8 cellular contexts compared by ENCODE assay signal in genomic region chr3:14791343-14791945, GRCh38. TPM values are rescaled to one million over a fixed set of nuclear protein-coding genes. Genes with fewer than 3 reads are reported as not detected.
A peak's percentile ranks its signal among the peaks of the same experiment; 100 is the strongest.
DNase-seq lines count a peak whose midpoint lies in the region; ATAC-seq and TF ChIP-seq lines count a peak whose summit lies in the region.

No MANE protein-coding gene starts in this region.

- no peaks in the 10 kb centered on the region for H3K9me3 Mint-ChIP-seq in MCF 10A (ENCODE audit: unreplicated experiment)

- peaks cover 4% of the 10 kb centered on the region for H3K4me1 Mint-ChIP-seq in MCF 10A (ENCODE audit: insufficient read depth, unreplicated experiment)

- peak; percentile 92 for ATAC-seq in left colon
- ATAC-seq in GM18868 (IDR thresholded peaks at IDR 0.05; ENCODE audit: unreplicated experiment): no peak

- DNase-seq in DMS53 (lab: John Stamatoyannopoulos, UW) (peak; percentile 59), T-helper 1 cell (peak; percentile 21 to 50 (median 28)), MCF 10A (ENCODE audit: unreplicated experiment) (peak; percentile 60), left colon (peak; percentile 53 to 78), Ammon's horn (ENCODE audit: low spot score) (no peak)
- DNase-seq in Jurkat, Clone E6-1 (ENCODE audit: low read depth, low spot score): peak; percentile 39
- peak; percentile 39 to 44 for DNase-seq in stimulated activated CD8-positive, alpha-beta memory T cell treated with anti-CD3 and anti-CD28 coated beads, Interleukin-2, amount 100 ng/mL, for 48 hours (ENCODE audit: low read depth in 2 of 2)

- H3K27me3 Mint-ChIP-seq in MCF 10A (ENCODE audit: insufficient read depth, unreplicated experiment): peaks cover 71% of the 10 kb centered on the region

- intact Hi-C loops in MCF 10A (cut with micrococcal nuclease): loop anchor here (1.0 kb wide), 1 partner anchor 130 kb away; no protein-coding TSS in a partner anchor
- intact Hi-C loops in left colon (cut with DNase I, micrococcal nuclease): loop anchor here in 1 of 2 donors (10.0 kb wide), 1 partner anchor 123 kb away; no protein-coding TSS in a partner anchor

- no peak overlapping the region for H3K4me3 ChIP-seq in Jurkat, Clone E6-1 (ENCODE audit: low read length)

- CTCF ChIA-PET in MCF 10A (lab: Yijun Ruan, JAX): interaction anchor here (0.5 to 1.6 kb wide), 9 partner anchors 9 to 421 kb away, joined by 3 to 6 read pairs (median 3); no protein-coding TSS in a partner anchor

- TF ChIP-seq CTCF in MCF 10A (IDR thresholded peaks at IDR 0.05; ENCODE audit: unreplicated experiment): peak; percentile 55

- POLR2A ChIA-PET in MCF 10A (lab: Yijun Ruan, JAX): no interaction called here

- H3K27ac Mint-ChIP-seq in MCF 10A (ENCODE audit: low read depth, unreplicated experiment): no peak overlapping the region

- BruUV-seq in MCF 10A (replicated peaks; lab: Mats Ljungman, UMichigan): no TSS peak

- H3K4me3 Mint-ChIP-seq in MCF 10A (ENCODE audit: unreplicated experiment): no peak overlapping the region

- no peaks in the 10 kb centered on the region for H3K36me3 Mint-ChIP-seq in MCF 10A (ENCODE audit: insufficient read depth, unreplicated experiment)

RNA-seq across cellular contexts. Expression of gene FGD5, which starts 27.3 kb away (rescaled TPM):
- 2.5 TPM for polyA plus RNA-seq in Jurkat, Clone E6-1 (2012; ENCODE audit: insufficient read depth, insufficient read length)
- total RNA-seq in MCF 10A (2022) (not detected in 2 replicates), left colon (1 to 10 TPM; 5.8 to 9.8 TPM)
